Comparison of ENCODE assay signal across 8 cellular contexts in the genomic region with DNA sequence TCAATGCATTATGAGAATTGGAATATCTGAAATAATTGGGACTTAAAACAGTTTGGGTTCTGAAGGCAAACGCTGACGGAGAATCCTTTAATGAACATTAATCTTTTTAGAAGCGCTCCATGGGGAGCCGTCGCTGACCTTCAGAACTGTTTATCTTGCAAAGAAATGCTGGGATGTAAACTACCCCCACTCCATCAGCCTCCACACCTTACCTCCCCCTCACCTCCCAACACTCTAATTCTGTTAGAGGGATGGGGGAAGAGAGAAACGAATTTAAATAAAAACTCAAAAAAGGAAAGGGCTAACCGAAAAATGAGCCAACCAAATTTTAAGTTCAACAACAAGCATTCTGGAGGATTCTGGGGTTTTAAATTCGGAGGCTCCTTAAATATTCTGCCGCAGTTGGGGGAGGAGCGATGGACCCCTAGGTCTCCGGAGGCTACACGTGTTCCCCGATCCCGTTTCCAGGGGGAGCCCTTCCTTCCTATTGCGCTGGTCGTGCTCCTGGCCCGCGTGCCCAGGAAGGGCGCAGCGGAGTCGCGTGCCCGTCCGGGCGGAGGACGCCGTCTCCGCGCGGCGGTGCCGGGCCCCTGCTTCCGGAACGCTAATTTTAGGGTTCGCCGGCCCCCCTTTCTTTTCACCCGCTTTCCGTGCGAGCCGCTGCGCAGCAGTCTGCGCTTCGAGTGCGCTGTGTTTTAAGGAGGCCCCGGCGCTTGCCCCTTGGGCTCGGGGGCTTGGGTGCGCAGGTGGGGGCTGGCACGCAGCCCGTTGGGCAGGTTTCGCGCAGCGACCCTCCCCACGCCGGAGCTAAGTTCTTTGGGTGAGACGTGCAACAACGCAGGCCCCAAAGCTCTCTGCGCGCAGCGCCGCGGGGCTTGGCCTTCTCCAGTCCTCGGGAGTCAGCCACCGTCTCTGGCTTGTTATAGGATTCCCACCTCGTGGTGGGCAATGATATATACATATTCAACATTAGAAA. TPM values are rescaled to one million over a fixed set of nuclear protein-coding genes. Genes with fewer than 3 reads are reported as not detected.
DNase-seq lines count a peak whose midpoint lies in the region; ATAC-seq and TF ChIP-seq lines count a peak whose summit lies in the region.

No MANE protein-coding gene starts in this region.

- H3K4me1 ChIP-seq in ascending aorta (peaks cover 0 to 3% of the 10 kb centered on the region in 2 donors), parathyroid adenoma (no peaks in the 10 kb centered on the region)

- no peaks in the 10 kb centered on the region for H3K36me3 ChIP-seq in ascending aorta
- no peaks in the 10 kb centered on the region for H3K36me3 ChIP-seq in parathyroid adenoma (ENCODE audit: control insufficient read depth, insufficient read depth, low read length)

- DNase-seq in GM12864 (ENCODE audit: low read depth) (no peak), RPMI8226 (peak; percentile 34), ascending aorta (ENCODE audit: low spot score in 2 of 2) (peak in 1 of 2 donors; percentile 67), left ventricle myocardium superior (peak; percentile 62), RKO (ENCODE audit: low spot score) (no peak)

- H3K9ac ChIP-seq in parathyroid adenoma = peak overlapping the region; percentile 9

- TF ChIP-seq CTCF in GM12864 (IDR thresholded peaks at IDR 0.05; ENCODE audit: low read depth, low read length, missing control alignments) (no peak), ascending aorta (IDR thresholded peaks at IDR 0.05) (peak in 1 of 3 experiments; percentile 31), parathyroid adenoma (IDR thresholded peaks at IDR 0.05) (no peak)

- ATAC-seq in HG03064 (IDR thresholded peaks at IDR 0.05; ENCODE audit: low read depth, unreplicated experiment) = peak; percentile 60
- peak; percentile 97 for ATAC-seq in left ventricle myocardium superior
- no peak for ATAC-seq in HG03442 (IDR thresholded peaks at IDR 0.05; ENCODE audit: unreplicated experiment)

- no peaks in the 10 kb centered on the region for H3K9me3 ChIP-seq in ascending aorta
- no peaks in the 10 kb centered on the region for H3K9me3 ChIP-seq in parathyroid adenoma (ENCODE audit: control insufficient read depth, low read length)

- peak overlapping the region; percentile 48 for H3K4me2 ChIP-seq in parathyroid adenoma (ENCODE audit: low read length)

- H3K4me3 ChIP-seq in GM12864 (ENCODE audit: low read depth, low read length) = peak overlapping the region; percentile 38
- peak overlapping the region; percentile 76 to 86 for H3K4me3 ChIP-seq in ascending aorta
- no peak overlapping the region for H3K4me3 ChIP-seq in parathyroid adenoma (ENCODE audit: low read depth, low read length)

- H3K79me2 ChIP-seq in parathyroid adenoma = no peaks in the 10 kb centered on the region

- H3K27ac ChIP-seq in ascending aorta (no peak overlapping the region), parathyroid adenoma (no peak overlapping the region)

- H3K27me3 ChIP-seq in ascending aorta = no peaks in the 10 kb centered on the region
- peaks cover 3% of the 10 kb centered on the region for H3K27me3 ChIP-seq in parathyroid adenoma (ENCODE audit: control insufficient read depth, insufficient read depth, low read length)

- intact Hi-C loops in ascending aorta (cut with DNase I) (no loop called here), left ventricle myocardium superior (cut with micrococcal nuclease) (no loop called here)

- peak overlapping the region; percentile 84 for H2AFZ ChIP-seq in parathyroid adenoma

RNA-seq across cellular contexts. Expression of gene DNAJC6, which starts 43.8 kb away (rescaled TPM):
- total RNA-seq in ascending aorta (0.21 TPM), left ventricle myocardium superior (3.6 TPM)

Comparison
In these comparisons a context has a peak if more than half of its experiments do, and no peak if none do; other contexts are left out.
1. DNase-seq: peak in RPMI8226 (single experiment) and left ventricle myocardium superior (single experiment); none in GM12864 (single experiment) and RKO (single experiment).